9 cellular contexts compared by ENCODE assay signal in the genomic region with DNA sequence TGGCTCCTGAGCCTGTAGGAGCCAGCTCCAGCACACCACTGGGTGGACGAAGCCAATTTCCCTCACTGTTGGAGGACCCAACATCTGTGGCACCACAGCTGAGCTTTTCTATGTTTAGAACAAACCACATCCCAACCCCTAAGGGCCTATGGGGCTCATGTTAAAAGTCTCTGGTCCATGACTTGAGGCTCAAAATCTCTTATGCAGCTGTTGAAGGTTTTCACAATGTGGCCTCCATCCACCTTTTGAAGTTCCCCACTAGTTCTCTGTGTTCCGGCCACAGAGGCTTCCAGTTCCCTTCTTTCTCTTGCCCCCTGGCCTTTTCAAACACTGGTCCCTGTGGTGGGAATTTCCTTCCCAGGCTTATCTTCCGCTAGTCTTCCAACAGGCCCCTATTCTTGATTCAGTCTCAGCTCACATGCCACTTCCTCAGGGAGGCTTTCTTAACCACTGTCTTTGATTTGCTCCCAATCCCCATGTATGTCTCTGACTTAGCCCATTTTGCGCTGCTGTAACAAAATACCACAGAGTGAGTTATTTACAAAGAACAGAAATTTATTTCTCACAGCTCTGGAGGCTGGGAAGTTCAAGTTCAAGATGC. TPM values are rescaled to one million over a fixed set of nuclear protein-coding genes. Genes with fewer than 3 reads are reported as not detected.
DNase-seq lines count a peak whose midpoint lies in the region; ATAC-seq and TF ChIP-seq lines count a peak whose summit lies in the region.
"Had no signal": no experiment of that assay in that cellular context is flagged by ENCODE, and none has a peak within 500 bp of the region (broad histone marks: within the 10 kb centered on the region; RNA-seq: fewer than 3 reads in every experiment).

No MANE protein-coding gene starts in this region.

- H3K4me1 ChIP-seq in Loucy (ENCODE audit: insufficient read depth, low read length, poor library complexity, severe bottlenecking) (peaks cover 50% of the 10 kb centered on the region), hepatocyte (ENCODE audit: insufficient read depth) (peaks cover 7% of the 10 kb centered on the region)

- H3K9me3 ChIP-seq in Loucy (ENCODE audit: insufficient read depth, low read depth, low read length), result no peaks in the 10 kb centered on the region
- H3K9me3 ChIP-seq in hepatocyte (ENCODE audit: low read depth), result no peaks in the 10 kb centered on the region

- no peaks in the 10 kb centered on the region for H4K20me1 ChIP-seq in Loucy (ENCODE audit: insufficient read depth, low read length, poor library complexity, severe bottlenecking)
- H4K20me1 ChIP-seq in hepatocyte (ENCODE audit: insufficient read depth, poor library complexity, severe bottlenecking), result no peaks in the 10 kb centered on the region

- H3K27me3 ChIP-seq in Loucy (ENCODE audit: insufficient read depth, low read length, poor library complexity, severe bottlenecking) (no peaks in the 10 kb centered on the region), hepatocyte (no peaks in the 10 kb centered on the region)

- H3K36me3 ChIP-seq in Loucy (ENCODE audit: insufficient read depth, low read length) (no peaks in the 10 kb centered on the region), hepatocyte (replicated peaks; ENCODE audit: insufficient read depth, low read depth) (no peaks in the 10 kb centered on the region)

- H3K27ac ChIP-seq in hepatocyte, result peak overlapping the region; percentile 86

- H3K4me2 ChIP-seq in Loucy (ENCODE audit: low read depth, low read length, poor library complexity, severe bottlenecking), result peak overlapping the region; percentile 34
- H3K4me2 ChIP-seq in hepatocyte, result no peak overlapping the region

- H3K4me3 ChIP-seq in Loucy (ENCODE audit: low read length, poor library complexity, severe bottlenecking) (no peak overlapping the region), hepatocyte (no peak overlapping the region)

- H3K9me2 ChIP-seq in Loucy (replicated peaks; ENCODE audit: low read depth, low read length), result no peaks in the 10 kb centered on the region
- H3K9me2 ChIP-seq in hepatocyte (replicated peaks; ENCODE audit: insufficient read depth), result no peaks in the 10 kb centered on the region

- no peak for TF ChIP-seq CTCF in Loucy (conservative IDR thresholded peaks at IDR 0.05; ENCODE audit: low read length)
- TF ChIP-seq CTCF in hepatocyte (IDR thresholded peaks at IDR 0.05; ENCODE audit: poor library complexity), result no peak

- no peak overlapping the region for H2AFZ ChIP-seq in Loucy (ENCODE audit: low read length)
- H2AFZ ChIP-seq in hepatocyte, result no peak overlapping the region

- DNase-seq in hepatocyte (ENCODE audit: low spot score), result no peak
- no peak for DNase-seq in NCI-H82 (lab: John Stamatoyannopoulos, UW)
- no peak for DNase-seq in ecto neural progenitor cell (ENCODE audit: low spot score)
- no peak for DNase-seq in HUDEP-2 (lab: John Stamatoyannopoulos, UW; ENCODE audit: unreplicated experiment in 76 of 76)
- DNase-seq in activated CD4-positive, alpha-beta T cell treated with anti-CD3 and anti-CD28 coated beads, Interleukin-2, amount 50 U/mL, for 4 hours, result no peak

- 0 out of 2 replicates have a peak, but pooled peaks cover 9% of the 10 kb centered on the region for H3F3A ChIP-seq in Loucy (ENCODE audit: low read depth)

- peak; percentile 33 for ATAC-seq in GM18519 (IDR thresholded peaks at IDR 0.05; ENCODE audit: low FRiP score, unreplicated experiment)
- ATAC-seq in GM21786 (IDR thresholded peaks at IDR 0.05; ENCODE audit: unreplicated experiment), result peak; percentile 53

- no peak overlapping the region for H3K9ac ChIP-seq in Loucy (ENCODE audit: low read depth, low read length, poor library complexity, severe bottlenecking)

- WGBS in hepatocyte (ENCODE audit: low lambda C conversion rate, missing lambda C conversion rate), result 94% methylated on average over 4 of the region's 4 CpGs

- H3K79me2 ChIP-seq in Loucy (ENCODE audit: insufficient read depth, low read length) (no peaks in the 10 kb centered on the region), hepatocyte (peaks cover 5% of the 10 kb centered on the region)

RNA-seq across cellular contexts. Expression of a gene that starts 4.0 kb away (rescaled TPM):
- 5.8 and 6.4 TPM in 2 replicates for total RNA-seq in hepatocyte
- polyA plus RNA-seq in hepatocyte, result 3.6 and 7.5 TPM in 2 replicates

RNA-seq across cellular contexts. Expression of a gene that starts 48.1 kb away (rescaled TPM):
- total RNA-seq in hepatocyte, result 4.7 and 6.1 TPM in 2 replicates
- polyA plus RNA-seq in hepatocyte, result 3.5 and 8.2 TPM in 2 replicates
- total RNA-seq: mononuclear cell had no signal
